In the genomic region with DNA sequence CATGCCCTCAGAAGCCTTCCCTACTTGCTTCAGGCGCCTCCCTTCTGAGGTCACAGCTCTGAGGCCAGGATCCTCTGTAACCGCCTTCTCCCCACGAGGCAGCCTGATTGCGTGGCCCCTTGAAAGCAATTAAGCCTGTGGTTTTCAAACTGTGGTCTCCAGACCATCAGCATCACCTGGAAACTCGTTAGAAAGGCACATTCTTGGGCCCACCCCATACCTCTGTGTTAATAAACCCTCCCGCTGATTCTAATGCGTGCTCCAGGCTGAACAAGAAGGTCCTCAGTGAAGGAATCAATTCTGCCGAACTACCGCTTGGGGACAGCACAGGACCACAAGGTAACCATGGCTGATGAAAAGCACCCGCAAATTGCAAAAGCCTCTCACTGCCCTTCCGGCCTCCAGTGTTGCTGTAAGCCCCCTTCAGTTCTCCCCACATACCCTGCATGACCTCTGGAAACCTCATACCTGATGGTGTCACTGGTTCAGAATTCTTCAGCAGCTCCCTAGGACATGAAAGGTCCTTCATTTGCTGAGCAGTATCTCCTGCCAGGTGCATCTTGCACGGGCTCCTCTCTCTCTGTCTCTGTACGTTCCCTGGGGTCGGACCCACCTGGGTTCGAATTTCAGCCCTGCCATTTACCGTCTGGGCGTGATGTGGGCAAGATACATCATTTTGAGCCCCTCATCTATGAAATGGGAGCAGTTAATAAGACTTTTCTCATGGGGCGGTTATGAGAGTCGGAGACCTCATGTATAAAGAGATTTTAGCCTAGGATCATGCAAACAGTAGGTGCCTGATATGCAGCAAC, we compare ENCODE assay signal across 9 cellular contexts. TPM values are rescaled to one million over a fixed set of nuclear protein-coding genes. Genes with fewer than 3 reads are reported as not detected.
DNase-seq lines count a peak whose midpoint lies in the region; ATAC-seq and TF ChIP-seq lines count a peak whose summit lies in the region.
"Had no signal": no experiment of that assay in that cellular context is flagged by ENCODE, and none has a peak within 500 bp of the region (broad histone marks: within the 10 kb centered on the region; RNA-seq: fewer than 3 reads in every experiment).

No MANE protein-coding gene starts in this region.

- H3K27ac Mint-ChIP-seq in CD14-positive monocyte: no peak overlapping the region
- peak overlapping the region; percentile 83 for H3K27ac Mint-ChIP-seq in activated naive CD8-positive, alpha-beta T cell treated with anti-CD3 and anti-CD28 coated beads, Interleukin-2, amount 10 ng/mL, durations not matched to agents 7 days and 5 days
- H3K27ac Mint-ChIP-seq: IgD-negative memory B cell had no signal

- POLR2A ChIA-PET in activated naive CD8-positive, alpha-beta T cell treated with anti-CD3 and anti-CD28 coated beads, Interleukin-2, amount 10 ng/mL, durations not matched to agents 7 days and 5 days (lab: Charles Lee): no interaction called here

- peaks cover 1 to 7% (median 4%) of the 10 kb centered on the region in 3 donors for H3K27me3 Mint-ChIP-seq in CD14-positive monocyte (ENCODE audit: low read depth in 3 of 3)
- no peaks in the 10 kb centered on the region for H3K27me3 Mint-ChIP-seq in activated naive CD8-positive, alpha-beta T cell treated with anti-CD3 and anti-CD28 coated beads, Interleukin-2, amount 10 ng/mL, durations not matched to agents 7 days and 5 days

- H3K4me3 Mint-ChIP-seq in CD14-positive monocyte: no peak overlapping the region
- H3K4me3 Mint-ChIP-seq in activated naive CD8-positive, alpha-beta T cell treated with anti-CD3 and anti-CD28 coated beads, Interleukin-2, amount 10 ng/mL, durations not matched to agents 7 days and 5 days: no peak overlapping the region
- H3K4me3 Mint-ChIP-seq: IgD-negative memory B cell had no signal

- H3K9me3 Mint-ChIP-seq in CD14-positive monocyte: no peaks in the 10 kb centered on the region
- H3K9me3 Mint-ChIP-seq in activated naive CD8-positive, alpha-beta T cell treated with anti-CD3 and anti-CD28 coated beads, Interleukin-2, amount 10 ng/mL, durations not matched to agents 7 days and 5 days: no peaks in the 10 kb centered on the region
- H3K9me3 Mint-ChIP-seq: IgD-negative memory B cell had no signal

- intact Hi-C loops in CD14-positive monocyte (cut with micrococcal nuclease) (loop anchor here in 1 of 2 donors (2.0 to 5.0 kb wide), 2 partner anchors 44 to 484 kb away; no protein-coding TSS in a partner anchor), left cardiac atrium (cut with DNase I) (loop anchor here (5.0 kb wide), 1 partner anchor 484 kb away; no protein-coding TSS in a partner anchor)

- DNase-seq in CD14-positive monocyte (ENCODE audit: low spot score): peak; percentile 72
- peak; percentile 66 for DNase-seq in NCI-H128 (lab: John Stamatoyannopoulos, UW; ENCODE audit: unreplicated experiment)
- DNase-seq in SKM-1 treated with dmso at 0.1 percent for 144 hours (lab: John Stamatoyannopoulos, UW; ENCODE audit: unreplicated experiment): peak; percentile 53
- peak; percentile 69 for DNase-seq in activated naive CD8-positive, alpha-beta T cell treated with anti-CD3 and anti-CD28 coated beads, Interleukin-2, amount 10 ng/mL, durations not matched to agents 7 days and 5 days
- peak; percentile 59 for DNase-seq in left cardiac atrium
- peak; percentile 55 for DNase-seq in pulmonary artery endothelial cell (ENCODE audit: low read depth, low spot score)

- ATAC-seq in GM21381 (IDR thresholded peaks at IDR 0.05; ENCODE audit: unreplicated experiment) (peak; percentile 41), left cardiac atrium (peak; percentile 84 to 89), GM21367 (IDR thresholded peaks at IDR 0.05; ENCODE audit: unreplicated experiment) (no peak)
- ATAC-seq in activated naive CD8-positive, alpha-beta T cell treated with anti-CD3 and anti-CD28 coated beads, Interleukin-2, amount 10 ng/mL, durations not matched to agents 7 days and 5 days (ENCODE audit: low read depth): peak; percentile 89

- peak; percentile 93 for TF ChIP-seq CTCF in CD14-positive monocyte (IDR thresholded peaks at IDR 0.05)

- no peaks in the 10 kb centered on the region for H3K36me3 Mint-ChIP-seq in CD14-positive monocyte
- no peaks in the 10 kb centered on the region for H3K36me3 Mint-ChIP-seq in activated naive CD8-positive, alpha-beta T cell treated with anti-CD3 and anti-CD28 coated beads, Interleukin-2, amount 10 ng/mL, durations not matched to agents 7 days and 5 days
- H3K36me3 Mint-ChIP-seq: IgD-negative memory B cell had no signal

- peaks cover 20% of the 10 kb centered on the region for H3K4me1 Mint-ChIP-seq in CD14-positive monocyte
- H3K4me1 Mint-ChIP-seq in activated naive CD8-positive, alpha-beta T cell treated with anti-CD3 and anti-CD28 coated beads, Interleukin-2, amount 10 ng/mL, durations not matched to agents 7 days and 5 days: peaks cover 14% of the 10 kb centered on the region

RNA-seq across cellular contexts. Expression of a gene that starts 39.9 kb away (rescaled TPM):
- polyA plus RNA-seq in CD14-positive monocyte: 1 to 10 TPM; 5.4 to 7.7 TPM
- 1 to 10 TPM; 1.6 to 2.1 TPM for total RNA-seq in activated naive CD8-positive, alpha-beta T cell treated with anti-CD3 and anti-CD28 coated beads, Interleukin-2, amount 10 ng/mL, durations not matched to agents 7 days and 5 days
- total RNA-seq in left cardiac atrium (1 to 10 TPM; 3.7 to 4.8 TPM), pulmonary artery endothelial cell (11.1 and 15.8 TPM in 2 replicates)
